Comparison of ENCODE assay signal across 8 cellular contexts in genomic region chr12:108561852-108562347, GRCh38. TPM values are rescaled to one million over a fixed set of nuclear protein-coding genes. Genes with fewer than 3 reads are reported as not detected.
DNase-seq lines count a peak whose midpoint lies in the region; ATAC-seq and TF ChIP-seq lines count a peak whose summit lies in the region.

No MANE protein-coding gene starts in this region.

- H3K27ac ChIP-seq in DOHH2 (ENCODE audit: low read depth, low read length), result peak overlapping the region; percentile 87
- H3K27ac ChIP-seq in brain microvascular endothelial cell, result peak overlapping the region; percentile 99
- H3K27ac ChIP-seq in mesendoderm (ENCODE audit: low read depth, low read length), result peak overlapping the region; percentile 60
- peak overlapping the region in 1 of 2 donors; percentile 72 for H3K27ac ChIP-seq in aorta (ENCODE audit: low read depth in 1 of 2, low read length in 2 of 2)

- H2AK5ac ChIP-seq in mesendoderm (ENCODE audit: low read length), result peak overlapping the region; percentile 66

- peak overlapping the region; percentile 98 for H3K4me2 ChIP-seq in DOHH2 (ENCODE audit: low read length)
- peak overlapping the region; percentile 50 for H3K4me2 ChIP-seq in mesendoderm (ENCODE audit: low read length)

- H3K18ac ChIP-seq in mesendoderm (ENCODE audit: low read length), result peak overlapping the region; percentile 61

- WGBS in mesendoderm (ENCODE audit: extremely low coverage, insufficient coverage, low lambda C conversion rate), result no CpG with 5 or more reads among the region's 20 CpGs
- 1% methylated on average over 20 of the region's 20 CpGs for WGBS in aorta, 2 donors

- ATAC-seq in aorta (ENCODE audit: low FRiP score) (no peak), HG03378 (IDR thresholded peaks at IDR 0.05; ENCODE audit: unreplicated experiment) (no peak)

- peaks cover 8% of the 10 kb centered on the region for H3K79me1 ChIP-seq in mesendoderm (ENCODE audit: low read length)

- H3F3A ChIP-seq in DOHH2 (ENCODE audit: control insufficient read depth, insufficient read depth), result peaks cover 8% of the 10 kb centered on the region; the same call in 1 of the 2 replicates

- TF ChIP-seq CTCF in DOHH2 (IDR thresholded peaks at IDR 0.05; ENCODE audit: low read depth, low read length, poor library complexity, severe bottlenecking) (no peak), brain microvascular endothelial cell (IDR thresholded peaks at IDR 0.05; ENCODE audit: low read depth, low read length, missing control alignments) (no peak)

- H3K4ac ChIP-seq in mesendoderm (ENCODE audit: low read depth, low read length), result peak overlapping the region; percentile 74

- no peak for TF ChIP-seq POLR2A in erythroblast (IDR thresholded peaks at IDR 0.05; ENCODE audit: low read length)

- H2BK5ac ChIP-seq in mesendoderm (ENCODE audit: low read length), result peak overlapping the region; percentile 25

- no peaks in the 10 kb centered on the region for H3K9me2 ChIP-seq in DOHH2 (replicated peaks; ENCODE audit: control insufficient read depth, low read length)

- H3K4me1 ChIP-seq in DOHH2 (ENCODE audit: control insufficient read depth, low read length) (peaks cover 63% of the 10 kb centered on the region), mesendoderm (ENCODE audit: control insufficient read depth, low read depth, low read length) (peaks cover 2% of the 10 kb centered on the region), aorta (ENCODE audit: control insufficient read depth in 1 of 2, insufficient read depth in 2 of 2, low read length in 2 of 2) (peaks cover 0 to 9% of the 10 kb centered on the region in 2 donors)

- H3K4me3 ChIP-seq in DOHH2 (ENCODE audit: low read length), result peak overlapping the region; percentile 93
- H3K4me3 ChIP-seq in Jurkat, Clone E6-1 (ENCODE audit: low read length), result peak overlapping the region; percentile 99
- peak overlapping the region; percentile 100 for H3K4me3 ChIP-seq in brain microvascular endothelial cell (ENCODE audit: low read depth, low read length)
- peak overlapping the region; percentile 62 for H3K4me3 ChIP-seq in mesendoderm (ENCODE audit: low read length)
- peak overlapping the region; percentile 4 to 83 for H3K4me3 ChIP-seq in aorta (ENCODE audit: low read length in 2 of 2)

- H3K9ac ChIP-seq in mesendoderm (ENCODE audit: low read length), result peak overlapping the region; percentile 69

- H3K56ac ChIP-seq in mesendoderm (ENCODE audit: low read length), result peak overlapping the region; percentile 81

- intact Hi-C loops in aorta (cut with DNase I), result loop anchor here (2.0 to 10.0 kb wide), 8 partner anchors 57 to 531 kb away; partner anchors contain the start of genes ALKBH2 (in 2 of the 2), SSH1 (in 2 of the 2) and CORO1C (in 1 of the 2)

- H4K5ac ChIP-seq in mesendoderm (ENCODE audit: low read length), result no peak overlapping the region

- H2BK120ac ChIP-seq in mesendoderm (ENCODE audit: low read depth, low read length), result peak overlapping the region; percentile 62

- H3K79me2 ChIP-seq in DOHH2 (ENCODE audit: control insufficient read depth, low read length) (peaks cover 70% of the 10 kb centered on the region), mesendoderm (ENCODE audit: control insufficient read depth, insufficient read depth, low read length) (peaks cover 40% of the 10 kb centered on the region)

- peaks cover 74% of the 10 kb centered on the region for H3K36me3 ChIP-seq in DOHH2 (ENCODE audit: control insufficient read depth, low read length)
- peaks cover 19% of the 10 kb centered on the region for H3K36me3 ChIP-seq in brain microvascular endothelial cell (replicated peaks)
- H3K36me3 ChIP-seq in mesendoderm (ENCODE audit: control insufficient read depth, insufficient read depth, low read length), result peaks cover 4% of the 10 kb centered on the region
- peaks cover 0 to 8% of the 10 kb centered on the region in 2 donors for H3K36me3 ChIP-seq in aorta (ENCODE audit: control insufficient read depth in 1 of 2, insufficient read depth in 2 of 2, low read length in 1 of 2)

- H4K8ac ChIP-seq in mesendoderm (ENCODE audit: low read depth, low read length), result no peak overlapping the region

- in situ Hi-C loops in brain microvascular endothelial cell (cut with HindIII; ENCODE audit: low pct_ligation_motif_present, low sequenced_read_pairs), result no loop called here

- no peaks in the 10 kb centered on the region for H3K9me3 ChIP-seq in DOHH2 (ENCODE audit: control insufficient read depth, insufficient read depth, low read length)
- H3K9me3 ChIP-seq in aorta (ENCODE audit: control insufficient read depth, low read length), result no peaks in the 10 kb centered on the region

- H3K27me3 ChIP-seq in DOHH2 (ENCODE audit: control insufficient read depth, low read length) (no peaks in the 10 kb centered on the region), brain microvascular endothelial cell (replicated peaks) (no peaks in the 10 kb centered on the region), mesendoderm (ENCODE audit: insufficient read depth, low read length, poor library complexity) (no peaks in the 10 kb centered on the region), aorta (ENCODE audit: control insufficient read depth in 1 of 2, insufficient read depth in 2 of 2, low read length in 1 of 2) (no peaks in the 10 kb centered on the region)

- peaks cover 7% of the 10 kb centered on the region; the same call in 1 of the 2 replicates for H4K20me1 ChIP-seq in DOHH2 (ENCODE audit: control insufficient read depth, insufficient read depth, low read depth, low read length)

- H2BK15ac ChIP-seq in mesendoderm (replicated peaks; ENCODE audit: low read depth), result no peak overlapping the region

- no peak overlapping the region for H3K23ac ChIP-seq in mesendoderm (ENCODE audit: low read length)

- no peak for DNase-seq in Jurkat, Clone E6-1 (ENCODE audit: low read depth, low spot score)
- DNase-seq in brain microvascular endothelial cell, result no peak
- peak; percentile 62 for DNase-seq in mesendoderm
- no peak for DNase-seq in aorta
- DNase-seq in erythroblast (lab: John Stamatoyannopoulos, UW), result no peak
- no peak for DNase-seq in HuH-7.5 (ENCODE audit: low spot score)

RNA-seq across cellular contexts. Expression of gene ISCU, which starts 0.5 kb away (rescaled TPM):
- 109 TPM for polyA plus RNA-seq in Jurkat, Clone E6-1 (2012; ENCODE audit: insufficient read depth, insufficient read length)
- 67.0 TPM for polyA plus RNA-seq in mesendoderm (2013, experiment 1 of 2)
- 63.2 TPM for polyA plus RNA-seq in mesendoderm (2013, experiment 2 of 2)
- 100 to 1,000 TPM; 129 to 144 TPM for total RNA-seq in aorta
- polyA plus RNA-seq in aorta, result 100 to 1,000 TPM; 261 to 297 TPM

RNA-seq across cellular contexts. Expression of gene SART3, which starts 0.9 kb away (rescaled TPM):
- polyA plus RNA-seq in Jurkat, Clone E6-1 (2012; ENCODE audit: insufficient read depth, insufficient read length), result 56.7 TPM
- polyA plus RNA-seq in mesendoderm (2013, experiment 1 of 2), result 44.4 TPM
- 44.8 TPM for polyA plus RNA-seq in mesendoderm (2013, experiment 2 of 2)
- total RNA-seq in aorta, result 10 to 100 TPM; 49.3 to 51.3 TPM
- 10 to 100 TPM; 11.5 to 20.6 TPM for polyA plus RNA-seq in aorta

RNA-seq across cellular contexts. Expression of gene TMEM119, which starts 36.0 kb away (rescaled TPM):
- not detected for polyA plus RNA-seq in Jurkat, Clone E6-1 (2012; ENCODE audit: insufficient read depth, insufficient read length)
- polyA plus RNA-seq in mesendoderm (2013, experiment 1 of 2), result 0.14 TPM
- polyA plus RNA-seq in mesendoderm (2013, experiment 2 of 2), result 0.13 TPM
- 10 to 100 TPM; 14.7 to 21.1 TPM for total RNA-seq in aorta
- 1 to 10 TPM in 1 of 2 donors, under 1 TPM in 1; 0.26 to 1.4 TPM for polyA plus RNA-seq in aorta

RNA-seq across cellular contexts. Expression of gene FICD, which starts 46.8 kb away (rescaled TPM):
- polyA plus RNA-seq in Jurkat, Clone E6-1 (2012; ENCODE audit: insufficient read depth, insufficient read length), result 5.0 TPM
- polyA plus RNA-seq in mesendoderm (2013, experiment 1 of 2), result 2.1 TPM
- polyA plus RNA-seq in mesendoderm (2013, experiment 2 of 2), result 2.2 TPM
- total RNA-seq in aorta, result 10 to 100 TPM in 1 of 2 donors, 1 to 10 TPM in 1; 6.5 to 14.5 TPM
- polyA plus RNA-seq in aorta, result 1 to 10 TPM in 1 of 2 donors, under 1 TPM in 1; 0.63 to 3.7 TPM

Comparison
In these comparisons a context has a peak if more than half of its experiments do, and no peak if none do; other contexts are left out.
1. H3K4me3 ChIP-seq: peak in every context shown above with its lines; median percentile 100 in brain microvascular endothelial cell; 99 in Jurkat, Clone E6-1; 93 in DOHH2; 62 in mesendoderm; 44 in aorta.